ENCODE assay signal across 11 cellular contexts in the genomic region with DNA sequence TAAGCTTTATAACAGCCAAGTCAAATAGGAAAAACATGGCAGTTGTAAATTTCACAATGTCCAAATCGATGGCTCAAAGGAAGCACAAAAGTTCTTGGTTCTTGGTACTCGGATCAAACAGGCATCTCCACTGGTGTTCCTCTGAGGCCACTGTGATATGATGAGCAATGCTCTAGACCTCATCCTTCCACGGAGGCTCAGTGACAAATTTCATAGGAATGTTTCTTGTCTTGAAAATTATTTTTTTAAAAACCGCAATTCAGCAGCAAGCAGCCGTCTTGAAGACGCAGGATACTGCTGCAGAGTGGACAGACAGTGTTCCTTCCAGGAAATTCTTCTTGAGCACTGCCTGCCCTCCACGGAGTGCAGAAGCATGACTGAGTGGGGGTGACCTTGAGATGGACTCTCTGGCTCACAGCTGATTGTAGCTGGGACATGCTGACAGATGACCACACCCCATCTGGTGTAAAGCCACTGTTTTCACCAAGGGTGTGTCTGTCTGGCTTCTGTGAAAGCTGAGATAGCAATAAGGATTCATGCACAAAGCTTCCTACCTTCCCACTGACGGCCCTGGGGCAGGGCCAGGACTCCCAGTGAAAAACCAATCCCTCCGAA.
A peak's percentile ranks its signal among the peaks of the same experiment; 100 is the strongest.
DNase-seq lines count a peak whose midpoint lies in the region; ATAC-seq and FAIRE-seq lines count a peak whose summit lies in the region.
"Had no signal": no experiment of that assay in that cellular context is flagged by ENCODE, and none has a peak within 500 bp of the region (broad histone marks: within the 10 kb centered on the region; RNA-seq: fewer than 3 reads in every experiment).

No MANE protein-coding gene starts in this region.

- H3K9me3 Mint-ChIP-seq in activated naive CD8-positive, alpha-beta T cell (ENCODE audit: low read depth): peaks cover 1% of the 10 kb centered on the region
- H3K9me3 Mint-ChIP-seq in activated naive CD8-positive, alpha-beta T cell treated with anti-CD3 and anti-CD28 coated beads for 36 hours: peaks cover 3% of the 10 kb centered on the region
- no peaks in the 10 kb centered on the region for H3K9me3 Mint-ChIP-seq in immature natural killer cell

- H3K27me3 Mint-ChIP-seq in activated naive CD8-positive, alpha-beta T cell: no peaks in the 10 kb centered on the region
- H3K27me3 Mint-ChIP-seq in activated naive CD8-positive, alpha-beta T cell treated with anti-CD3 and anti-CD28 coated beads for 36 hours: no peaks in the 10 kb centered on the region
- peaks cover 0 to 4% (median 2%) of the 10 kb centered on the region in 3 donors for H3K27me3 Mint-ChIP-seq in immature natural killer cell (ENCODE audit: low read depth in 3 of 3)
- H3K27me3 Mint-ChIP-seq: central memory CD8-positive, alpha-beta T cell had no signal

- no peak for DNase-seq in activated naive CD8-positive, alpha-beta T cell treated with anti-CD3 and anti-CD28 coated beads for 36 hours
- DNase-seq in amniotic epithelial cell (ENCODE audit: low read depth) (peak; percentile 95), immature natural killer cell (no peak), urothelium cell line (ENCODE audit: low spot score) (peak; percentile 86), retina (no peak), NCI-H1694 (lab: John Stamatoyannopoulos, UW) (no peak)
- DNase-seq: NCI-H187 treated with DMSO at 0.1 percent for 48 hours had no signal

- H3K27ac Mint-ChIP-seq in activated naive CD8-positive, alpha-beta T cell: peak overlapping the region; percentile 81
- no peak overlapping the region for H3K27ac Mint-ChIP-seq in activated naive CD8-positive, alpha-beta T cell treated with anti-CD3 and anti-CD28 coated beads for 36 hours
- peak overlapping the region in 3 of 6 donors; percentile 6 to 43 (median 34) for H3K27ac Mint-ChIP-seq in immature natural killer cell
- H3K27ac Mint-ChIP-seq: memory B cell had no signal

- H3K4me1 Mint-ChIP-seq in activated naive CD8-positive, alpha-beta T cell (ENCODE audit: low read depth): peaks cover 37% of the 10 kb centered on the region
- peaks cover 23% of the 10 kb centered on the region for H3K4me1 Mint-ChIP-seq in activated naive CD8-positive, alpha-beta T cell treated with anti-CD3 and anti-CD28 coated beads for 36 hours
- H3K4me1 Mint-ChIP-seq in immature natural killer cell: peaks cover 11 to 44% of the 10 kb centered on the region in 2 donors
- H3K4me1 Mint-ChIP-seq: memory B cell had no signal

- H3K36me3 Mint-ChIP-seq in activated naive CD8-positive, alpha-beta T cell: peaks cover 8% of the 10 kb centered on the region
- H3K36me3 Mint-ChIP-seq in activated naive CD8-positive, alpha-beta T cell treated with anti-CD3 and anti-CD28 coated beads for 36 hours: peaks cover 4% of the 10 kb centered on the region
- peaks cover 0 to 1% (median under 1%) of the 10 kb centered on the region in 3 donors for H3K36me3 Mint-ChIP-seq in immature natural killer cell
- H3K36me3 Mint-ChIP-seq: memory B cell had no signal

- H3K4me3 Mint-ChIP-seq in activated naive CD8-positive, alpha-beta T cell: peak overlapping the region; percentile 28
- H3K4me3 Mint-ChIP-seq in activated naive CD8-positive, alpha-beta T cell treated with anti-CD3 and anti-CD28 coated beads for 36 hours: no peak overlapping the region
- H3K4me3 Mint-ChIP-seq in immature natural killer cell: peak overlapping the region in 3 of 5 donors; percentile 9 to 52 (median 49)
- H3K4me3 Mint-ChIP-seq: central memory CD8-positive, alpha-beta T cell; memory B cell had no signal

- peak; percentile 98 for FAIRE-seq in urothelium cell line (lab: Jason Lieb, UNC)

- no peak for ATAC-seq in HG02852 (IDR thresholded peaks at IDR 0.05; ENCODE audit: unreplicated experiment)

Comparison
In these comparisons a context has a peak if more than half of its experiments do, and no peak if none do; other contexts are left out.
1. DNase-seq: peak in amniotic epithelial cell (single experiment) and urothelium cell line (single experiment); none in activated naive CD8-positive, alpha-beta T cell treated with anti-CD3 and anti-CD28 coated beads for 36 hours (single experiment), immature natural killer cell (0 of 3), retina (single experiment) and NCI-H1694 (single experiment).